Comparison of ENCODE assay signal across 33 cellular contexts in genomic region chr15:68749365-68750141, GRCh38.
A peak's percentile ranks its signal among the peaks of the same experiment; 100 is the strongest.
DNase-seq lines count a peak whose midpoint lies in the region; ATAC-seq, FAIRE-seq and TF ChIP-seq lines count a peak whose summit lies in the region.
"Had no signal": no experiment of that assay in that cellular context is flagged by ENCODE, and none has a peak within 500 bp of the region (broad histone marks: within the 10 kb centered on the region; RNA-seq: fewer than 3 reads in every experiment).

No MANE protein-coding gene starts in this region.

- H3K27ac ChIP-seq in heart left ventricle (peak overlapping the region in 1 of 12 donors; percentile 46), left ventricle myocardium inferior (replicated peaks) (no peak overlapping the region)
- H3K27ac ChIP-seq: esophagus squamous epithelium, prostate gland, SJSA1, vagina had no signal

- DNase-seq in heart left ventricle, result peak in 3 of 5 donors; percentile 29 to 38 (median 31)
- DNase-seq in left ventricle myocardium inferior, result no peak
- DNase-seq in fibroblast of peridontal ligament (ENCODE audit: extremely low read depth), result peak; percentile 81
- no peak for DNase-seq in urothelium cell line (ENCODE audit: low spot score)
- DNase-seq in activated CD4-positive, alpha-beta memory T cell treated with anti-CD3 and anti-CD28 coated beads for 36 hours, result no peak
- no peak for DNase-seq in DMS153 (lab: John Stamatoyannopoulos, UW)
- DNase-seq: activated CD4-positive, alpha-beta T cell treated with anti-CD3 and anti-CD28 coated beads, Interleukin-2, amount 50 U/mL, for 4 hours; activated naive CD4-positive, alpha-beta T cell; activated T-cell treated with anti-CD3 and anti-CD28 coated beads, Interleukin-2, amount 50 U/mL, for 48 hours; CD8-positive, alpha-beta T cell; esophagus squamous epithelium; IMR-90; kidney; naive B cell; NCI-H1694; NCI-H446 treated with DMSO at 0.1 percent for 48 hours; NCI-H82; stimulated activated CD4-positive, alpha-beta T cell treated with anti-CD3 and anti-CD28 coated beads, Interleukin-12 subunit alpha, Interleukin-12 subunit beta, amount 100 ng/mL, for 4 hours; stimulated activated CD4-positive, alpha-beta T cell treated with anti-CD3 and anti-CD28 coated beads, Interleukin-2, amount 100 ng/mL, for 48 hours; stimulated activated naive CD8-positive, alpha-beta T cell treated with anti-CD3 and anti-CD28 coated beads, Interleukin-15, amount 100 ng/mL, for 72 hours had no signal

- no peak for TF ChIP-seq CTCF in heart left ventricle (IDR thresholded peaks at IDR 0.05)
- no peak for TF ChIP-seq CTCF in left ventricle myocardium inferior (IDR thresholded peaks at IDR 0.05; ENCODE audit: borderline replicate concordance)

- H3K9me3 Mint-ChIP-seq in activated CD4-positive, alpha-beta memory T cell treated with anti-CD3 and anti-CD28 coated beads for 36 hours, result peaks cover 5% of the 10 kb centered on the region
- H3K9me3 Mint-ChIP-seq: CD8-positive, alpha-beta T cell; central memory CD8-positive, alpha-beta T cell; stimulated activated naive CD8-positive, alpha-beta T cell treated with anti-CD3 and anti-CD28 coated beads, Interleukin-15, amount 100 ng/mL, for 72 hours; T-helper 1 cell treated with Interleukin-12 subunit alpha and Interleukin-12 subunit beta and Interleukin-4 antibody, amounts not matched to agents 30 μg/mL and 1 μg/mL, for 36 hours had no signal

- no peak overlapping the region for H3K27ac Mint-ChIP-seq in activated CD4-positive, alpha-beta memory T cell treated with anti-CD3 and anti-CD28 coated beads for 36 hours
- H3K27ac Mint-ChIP-seq: B cell; CD8-positive, alpha-beta T cell; dendritic cell treated with granulocyte-macrophage colony-stimulating factor and Interleukin-4, amounts not matched to agents 40 ng/mL and 50 ng/mL, for 4 days; mesothelial cell of epicardium; T-helper 1 cell treated with Interleukin-12 subunit alpha and Interleukin-12 subunit beta and Interleukin-4 antibody, amounts not matched to agents 30 μg/mL and 1 μg/mL, for 36 hours had no signal

- TF ChIP-seq POLR2A in heart left ventricle (IDR thresholded peaks at IDR 0.05), result no peak

- no peaks in the 10 kb centered on the region for H3K4me1 Mint-ChIP-seq in activated CD4-positive, alpha-beta memory T cell treated with anti-CD3 and anti-CD28 coated beads for 36 hours (ENCODE audit: low read depth)
- H3K4me1 Mint-ChIP-seq: central memory CD8-positive, alpha-beta T cell; mesothelial cell of epicardium; stimulated activated naive CD8-positive, alpha-beta T cell treated with anti-CD3 and anti-CD28 coated beads, Interleukin-15, amount 100 ng/mL, for 72 hours had no signal

- H3K36me3 ChIP-seq in heart left ventricle (no peaks in the 10 kb centered on the region), left ventricle myocardium inferior (no peaks in the 10 kb centered on the region)
- H3K36me3 ChIP-seq: esophagus squamous epithelium, prostate gland, SJSA1, vagina had no signal

- POLR2A ChIA-PET in activated CD4-positive, alpha-beta memory T cell treated with anti-CD3 and anti-CD28 coated beads for 36 hours (lab: Charles Lee), result no interaction called here

- no peaks in the 10 kb centered on the region for H3K36me3 Mint-ChIP-seq in activated CD4-positive, alpha-beta memory T cell treated with anti-CD3 and anti-CD28 coated beads for 36 hours
- H3K36me3 Mint-ChIP-seq: CD8-positive, alpha-beta T cell; mesothelial cell of epicardium had no signal

- ATAC-seq in heart left ventricle (peak; percentile 55 to 87 (median 76)), SK-N-SH treated with all-trans-retinoic acid at 6 μM for 48 hours (peak; percentile 49), GM21723 (IDR thresholded peaks at IDR 0.05; ENCODE audit: unreplicated experiment) (no peak)
- ATAC-seq: CD8-positive, alpha-beta T cell; sciatic nerve; stimulated activated naive CD8-positive, alpha-beta T cell treated with anti-CD3 and anti-CD28 coated beads, Interleukin-15, amount 100 ng/mL, for 72 hours had no signal

- peak; percentile 17 for FAIRE-seq in urothelium cell line (lab: Jason Lieb, UNC)
- FAIRE-seq: GM12891, kidney, TTC549 had no signal

- no peak overlapping the region for H3K4me3 ChIP-seq in heart left ventricle
- no peak overlapping the region for H3K4me3 ChIP-seq in left ventricle myocardium inferior
- H3K4me3 ChIP-seq: esophagus squamous epithelium, prostate gland, SJSA1, vagina had no signal

- H3K4me3 Mint-ChIP-seq in activated CD4-positive, alpha-beta memory T cell treated with anti-CD3 and anti-CD28 coated beads for 36 hours, result no peak overlapping the region
- H3K4me3 Mint-ChIP-seq: B cell; CD8-positive, alpha-beta T cell; central memory CD8-positive, alpha-beta T cell; dendritic cell treated with granulocyte-macrophage colony-stimulating factor and Interleukin-4, amounts not matched to agents 40 ng/mL and 50 ng/mL, for 4 days; mesothelial cell of epicardium; naive B cell; stimulated activated naive CD8-positive, alpha-beta T cell treated with anti-CD3 and anti-CD28 coated beads, Interleukin-15, amount 100 ng/mL, for 72 hours; T-helper 1 cell treated with Interleukin-12 subunit alpha and Interleukin-12 subunit beta and Interleukin-4 antibody, amounts not matched to agents 30 μg/mL and 1 μg/mL, for 36 hours had no signal

- H3K27me3 ChIP-seq in heart left ventricle (no peaks in the 10 kb centered on the region), left ventricle myocardium inferior (ENCODE audit: low read depth) (no peaks in the 10 kb centered on the region)
- H3K27me3 ChIP-seq: vagina had no signal

- CTCF ChIA-PET in activated CD4-positive, alpha-beta memory T cell treated with anti-CD3 and anti-CD28 coated beads for 36 hours (lab: Charles Lee), result interaction anchor here (1.2 kb wide), 1 partner anchor 22 kb away, joined by 3 read pairs; no protein-coding TSS in a partner anchor

- H3K27me3 Mint-ChIP-seq in activated CD4-positive, alpha-beta memory T cell treated with anti-CD3 and anti-CD28 coated beads for 36 hours, result no peaks in the 10 kb centered on the region
- H3K27me3 Mint-ChIP-seq: B cell; naive B cell; stimulated activated naive CD8-positive, alpha-beta T cell treated with anti-CD3 and anti-CD28 coated beads, Interleukin-15, amount 100 ng/mL, for 72 hours had no signal

- intact Hi-C loops in heart left ventricle (cut with DNase I), result loop anchor here in 1 of 10 donors (5.0 kb wide), 1 partner anchor 77 kb away; no protein-coding TSS in a partner anchor
- intact Hi-C loops in left ventricle myocardium inferior (cut with micrococcal nuclease), result no loop called here
- intact Hi-C loops in activated CD4-positive, alpha-beta memory T cell treated with anti-CD3 and anti-CD28 coated beads for 36 hours (cut with micrococcal nuclease), result no loop called here

- WGBS in heart left ventricle, 4 donors, result 66 to 77% (median 70%) methylated on average over 8 of the region's 8 CpGs

- H3K9me3 ChIP-seq in heart left ventricle, result peaks cover 0 to 8% (median 0%) of the 10 kb centered on the region in 12 donors
- peaks cover 11% of the 10 kb centered on the region for H3K9me3 ChIP-seq in left ventricle myocardium inferior (replicated peaks)
- H3K9me3 ChIP-seq: esophagus squamous epithelium, prostate gland, SJSA1, vagina had no signal

- H3K4me1 ChIP-seq in heart left ventricle (no peaks in the 10 kb centered on the region), left ventricle myocardium inferior (no peaks in the 10 kb centered on the region)
- H3K4me1 ChIP-seq: esophagus squamous epithelium, prostate gland, SJSA1, vagina had no signal

TF ChIP-seq in SK-N-SH treated with all-trans-retinoic acid at 6 μM for 48 hours, 23 proteins besides CTCF, POLR2A, EP300 and RAD21:
- TF ChIP-seq TCF4 (CRISPR knock-in tag; IDR thresholded peaks at IDR 0.05; ENCODE audit: borderline replicate concordance), result peak; percentile 82
- no peak for TF ChIP-seq BACH2 (CRISPR knock-in tag; IDR thresholded peaks at IDR 0.05; ENCODE audit: borderline replicate concordance)
- TF ChIP-seq TSHZ2 (CRISPR knock-in tag; IDR thresholded peaks at IDR 0.05), result peak; percentile 73; the same call in 1 of the 2 replicates
TF ChIP-seq in SK-N-SH treated with all-trans-retinoic acid at 6 μM for 48 hours: peak in this region for 2.

Comparison
In these comparisons a context has a peak if more than half of its experiments do, and no peak if none do; other contexts are left out.
1. DNase-seq: peak in heart left ventricle (3 of 5) and fibroblast of peridontal ligament (single experiment); none in left ventricle myocardium inferior (single experiment), urothelium cell line (single experiment), activated CD4-positive, alpha-beta memory T cell treated with anti-CD3 and anti-CD28 coated beads for 36 hours (single experiment) and DMS153 (single experiment).